In genomic region chr12:94073441-94074051, GRCh38 we compare ENCODE assay signal across 19 cellular contexts.
A peak's percentile ranks its signal among the peaks of the same experiment; 100 is the strongest.
DNase-seq lines count a peak whose midpoint lies in the region; FAIRE-seq and TF ChIP-seq lines count a peak whose summit lies in the region.
"Had no signal": no experiment of that assay in that cellular context is flagged by ENCODE, and none has a peak within 500 bp of the region (broad histone marks: within the 10 kb centered on the region; RNA-seq: fewer than 3 reads in every experiment).

No MANE protein-coding gene starts in this region.

- H3K9me3 Mint-ChIP-seq in neural crest cell: peaks cover 2% of the 10 kb centered on the region

- H3K36me3 Mint-ChIP-seq in neural crest cell (ENCODE audit: low read depth): peaks cover under 1% of the 10 kb centered on the region

- DNase-seq in D721Med (ENCODE audit: insufficient read length, low spot score) (peak; percentile 13), WERI-Rb-1 (peak; percentile 85), fibroblast of mammary gland (ENCODE audit: low read depth) (peak; percentile 77), neural crest cell (ENCODE audit: low read depth, low spot score) (no peak), COLO668 (lab: John Stamatoyannopoulos, UW; ENCODE audit: unreplicated experiment) (no peak), NCI-H2029 (lab: John Stamatoyannopoulos, UW) (no peak), HuH-7.5 (ENCODE audit: low spot score) (no peak), NCI-H2196 treated with DMSO at 0.1 percent for 48 hours (lab: John Stamatoyannopoulos, UW; ENCODE audit: unreplicated experiment) (no peak)
- DNase-seq: activated CD4-positive, CD25-positive, alpha-beta regulatory T cell; DND-41; NCI-H2171; SHP77 treated with DMSO at 0.1 percent for 48 hours; stimulated activated naive CD8-positive, alpha-beta T cell treated with anti-CD3 and anti-CD28 coated beads, Interleukin-15, Interleukin-2, amounts not matched to agents 100 U/mL and 50 U/mL, for 24 hours; T-helper 17 cell had no signal

- H3K27ac Mint-ChIP-seq in neural crest cell (ENCODE audit: unreplicated experiment): peak overlapping the region; percentile 73

- H3K4me3 Mint-ChIP-seq in neural crest cell: no peak overlapping the region
- H3K4me3 Mint-ChIP-seq: T-helper 17 cell had no signal

- H3K4me3 ChIP-seq in WERI-Rb-1 (ENCODE audit: low read depth, low read length) (no peak overlapping the region), fibroblast of mammary gland (ENCODE audit: control insufficient read depth, low read depth, low read length) (no peak overlapping the region)
- H3K4me3 ChIP-seq: dorsolateral prefrontal cortex, uterus had no signal

- no peaks in the 10 kb centered on the region for H3K27me3 Mint-ChIP-seq in neural crest cell (ENCODE audit: low read depth)

- no peak for FAIRE-seq in D721Med (lab: Jason Lieb, UNC)
- FAIRE-seq: A204.1, astrocyte had no signal

- H3K9me3 ChIP-seq in WERI-Rb-1 (ENCODE audit: severe bottlenecking): peaks cover 2% of the 10 kb centered on the region
- H3K9me3 ChIP-seq: uterus had no signal

- H3K4me1 Mint-ChIP-seq in neural crest cell: peaks cover 8% of the 10 kb centered on the region

- H3K27ac ChIP-seq in WERI-Rb-1: no peak overlapping the region
- H3K27ac ChIP-seq: dorsolateral prefrontal cortex, parathyroid adenoma had no signal

- H3K27me3 ChIP-seq in WERI-Rb-1 (ENCODE audit: insufficient read depth, low read depth, severe bottlenecking): no peaks in the 10 kb centered on the region
- H3K27me3 ChIP-seq: dorsolateral prefrontal cortex, uterus had no signal

- TF ChIP-seq CTCF in D721Med (IDR thresholded peaks at IDR 0.05; ENCODE audit: insufficient read depth, missing control alignments): no peak
- no peak for TF ChIP-seq CTCF in WERI-Rb-1 (IDR thresholded peaks at IDR 0.05; ENCODE audit: low read depth, low read length)
- no peak for TF ChIP-seq CTCF in fibroblast of mammary gland (conservative IDR thresholded peaks at IDR 0.05; ENCODE audit: control insufficient read depth, insufficient read depth, low read depth, low read length)
- no peak for TF ChIP-seq CTCF in neural crest cell (conservative IDR thresholded peaks at IDR 0.05)

- H3K36me3 ChIP-seq in WERI-Rb-1: no peaks in the 10 kb centered on the region
- H3K36me3 ChIP-seq: uterus had no signal

Comparison
In these comparisons a context has a peak if more than half of its experiments do, and no peak if none do; other contexts are left out.
1. DNase-seq: peak in D721Med (single experiment), WERI-Rb-1 (single experiment) and fibroblast of mammary gland (single experiment); none in neural crest cell (single experiment), COLO668 (single experiment), NCI-H2029 (single experiment), HuH-7.5 (single experiment) and NCI-H2196 treated with DMSO at 0.1 percent for 48 hours (single experiment).